1 cellular context compared by ENCODE assay signal in genomic region chr20:31664696-31665354, GRCh38.
A peak's percentile ranks its signal among the peaks of the same experiment; 100 is the strongest.
TF ChIP-seq lines count a peak whose summit lies in the region.

No MANE protein-coding gene starts in this region.

TF ChIP-seq in HepG2, 621 proteins besides CTCF, POLR2A, EP300 and RAD21 (continued from another document and continues in another):
- TF ChIP-seq ZXDC (CRISPR knock-in tag; IDR thresholded peaks at IDR 0.05) (no peak; the same call in 1 of the 2 replicates), PHF8 (CRISPR knock-in tag; IDR thresholded peaks at IDR 0.05) (no peak), ZNF580 (CRISPR knock-in tag; IDR thresholded peaks at IDR 0.05; ENCODE audit: borderline replicate concordance, low read depth) (no peak), GZF1 (CRISPR knock-in tag; IDR thresholded peaks at IDR 0.05) (no peak; the same call in 1 of the 2 replicates), ZNF615 (CRISPR knock-in tag; IDR thresholded peaks at IDR 0.05; ENCODE audit: borderline replicate concordance) (no peak), FOSL2 (CRISPR knock-in tag; IDR thresholded peaks at IDR 0.05) (no peak), NR1H2 (CRISPR knock-in tag; IDR thresholded peaks at IDR 0.05; ENCODE audit: borderline replicate concordance, low read depth) (no peak), REL (CRISPR knock-in tag; conservative IDR thresholded peaks at IDR 0.05) (no peak), ATM (IDR thresholded peaks at IDR 0.05; ENCODE audit: borderline replicate concordance) (no peak), ARID5B (CRISPR knock-in tag; IDR thresholded peaks at IDR 0.05) (no peak), HIVEP1 (CRISPR knock-in tag; IDR thresholded peaks at IDR 0.05) (no peak; the same call in 1 of the 2 replicates), ZNF121 (CRISPR knock-in tag; IDR thresholded peaks at IDR 0.05) (no peak; the same call in 1 of the 2 replicates), MTF1 (CRISPR knock-in tag; IDR thresholded peaks at IDR 0.05) (no peak), ZNF883 (CRISPR knock-in tag; IDR thresholded peaks at IDR 0.05; ENCODE audit: not compliant biosample characterization) (peak; percentile 60), TRIM24 (CRISPR knock-in tag; IDR thresholded peaks at IDR 0.05) (no peak), ZFY (CRISPR knock-in tag; IDR thresholded peaks at IDR 0.05) (no peak), NR0B2 (CRISPR knock-in tag; IDR thresholded peaks at IDR 0.05) (no peak), YY1 (IDR thresholded peaks at IDR 0.05; ENCODE audit: insufficient read depth, insufficient replicate concordance, low read depth, low read length) (no peak), TEAD2 (CRISPR knock-in tag; IDR thresholded peaks at IDR 0.05) (no peak), GTF2F1 (IDR thresholded peaks at IDR 0.05; ENCODE audit: low read length) (no peak), ZNF569 (CRISPR knock-in tag; IDR thresholded peaks at IDR 0.05; ENCODE audit: borderline replicate concordance) (no peak), SETDB1 (CRISPR knock-in tag; IDR thresholded peaks at IDR 0.05; ENCODE audit: borderline replicate concordance) (no peak), KDM5A (IDR thresholded peaks at IDR 0.05; ENCODE audit: borderline replicate concordance, low read length) (no peak; the same call in 1 of the 2 replicates), ZNF7 (CRISPR knock-in tag; IDR thresholded peaks at IDR 0.05) (no peak), DMAP1 (CRISPR knock-in tag; IDR thresholded peaks at IDR 0.05) (no peak), ZNF546 (CRISPR knock-in tag; conservative IDR thresholded peaks at IDR 0.05) (0 out of 2 replicates have a peak, but pooled peaks have one; percentile 36), MBNL3 (CRISPR knock-in tag; conservative IDR thresholded peaks at IDR 0.05) (no peak), STAT5B (CRISPR knock-in tag; IDR thresholded peaks at IDR 0.05) (no peak), ZNF12 (CRISPR knock-in tag; IDR thresholded peaks at IDR 0.05) (no peak), ZNF350 (CRISPR knock-in tag; IDR thresholded peaks at IDR 0.05; ENCODE audit: borderline replicate concordance, low read depth) (no peak; the same call in 1 of the 2 replicates), TERF1 (CRISPR knock-in tag; IDR thresholded peaks at IDR 0.05) (no peak), MBD4 (IDR thresholded peaks at IDR 0.05; ENCODE audit: borderline replicate concordance, low read length) (no peak; the same call in 1 of the 2 replicates), MAFG (CRISPR knock-in tag; IDR thresholded peaks at IDR 0.05) (no peak), IKZF1 (IDR thresholded peaks at IDR 0.05) (no peak), ZSCAN21 (CRISPR knock-in tag; IDR thresholded peaks at IDR 0.05; ENCODE audit: borderline replicate concordance) (no peak), ZKSCAN5 (CRISPR knock-in tag; IDR thresholded peaks at IDR 0.05) (no peak), ZNF44 (CRISPR knock-in tag; IDR thresholded peaks at IDR 0.05) (no peak), NONO (IDR thresholded peaks at IDR 0.05) (no peak), NONO (CRISPR knock-in tag; conservative IDR thresholded peaks at IDR 0.05) (peak; percentile 40; the same call in 1 of the 2 replicates), ZNF280D (CRISPR knock-in tag; IDR thresholded peaks at IDR 0.05) (no peak), PITX1 (CRISPR knock-in tag; IDR thresholded peaks at IDR 0.05) (no peak), KLF9 (CRISPR knock-in tag; IDR thresholded peaks at IDR 0.05; ENCODE audit: low read depth) (no peak; the same call in 1 of the 2 replicates), HOXD1 (CRISPR knock-in tag; IDR thresholded peaks at IDR 0.05) (0 out of 2 replicates have a peak, but pooled peaks have one; percentile 16), TCF7 (IDR thresholded peaks at IDR 0.05; ENCODE audit: low read depth) (no peak)
- TF ChIP-seq, protein P1, sequence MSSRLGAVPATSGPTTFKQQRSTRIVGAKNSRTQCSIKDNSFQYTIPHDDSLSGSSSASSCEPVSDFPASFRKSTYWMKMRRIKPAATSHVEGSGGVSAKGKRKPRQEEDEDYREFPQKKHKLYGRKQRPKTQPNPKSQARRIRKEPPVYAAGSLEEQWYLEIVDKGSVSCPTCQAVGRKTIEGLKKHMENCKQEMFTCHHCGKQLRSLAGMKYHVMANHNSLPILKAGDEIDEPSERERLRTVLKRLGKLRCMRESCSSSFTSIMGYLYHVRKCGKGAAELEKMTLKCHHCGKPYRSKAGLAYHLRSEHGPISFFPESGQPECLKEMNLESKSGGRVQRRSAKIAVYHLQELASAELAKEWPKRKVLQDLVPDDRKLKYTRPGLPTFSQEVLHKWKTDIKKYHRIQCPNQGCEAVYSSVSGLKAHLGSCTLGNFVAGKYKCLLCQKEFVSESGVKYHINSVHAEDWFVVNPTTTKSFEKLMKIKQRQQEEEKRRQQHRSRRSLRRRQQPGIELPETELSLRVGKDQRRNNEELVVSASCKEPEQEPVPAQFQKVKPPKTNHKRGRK (CRISPR knock-in tag; IDR thresholded peaks at IDR 0.05) = no peak; the same call in 1 of the 2 replicates
- TF ChIP-seq, protein P2, sequence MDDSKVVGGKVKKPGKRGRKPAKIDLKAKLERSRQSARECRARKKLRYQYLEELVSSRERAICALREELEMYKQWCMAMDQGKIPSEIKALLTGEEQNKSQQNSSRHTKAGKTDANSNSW (CRISPR knock-in tag; IDR thresholded peaks at IDR 0.05; ENCODE audit: borderline replicate concordance) = 0 out of 2 replicates have a peak, but pooled peaks have one; percentile 49
- TF ChIP-seq, protein P3, sequence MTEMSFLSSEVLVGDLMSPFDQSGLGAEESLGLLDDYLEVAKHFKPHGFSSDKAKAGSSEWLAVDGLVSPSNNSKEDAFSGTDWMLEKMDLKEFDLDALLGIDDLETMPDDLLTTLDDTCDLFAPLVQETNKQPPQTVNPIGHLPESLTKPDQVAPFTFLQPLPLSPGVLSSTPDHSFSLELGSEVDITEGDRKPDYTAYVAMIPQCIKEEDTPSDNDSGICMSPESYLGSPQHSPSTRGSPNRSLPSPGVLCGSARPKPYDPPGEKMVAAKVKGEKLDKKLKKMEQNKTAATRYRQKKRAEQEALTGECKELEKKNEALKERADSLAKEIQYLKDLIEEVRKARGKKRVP (CRISPR knock-in tag; IDR thresholded peaks at IDR 0.05) = no peak
- TF ChIP-seq, protein P4, sequence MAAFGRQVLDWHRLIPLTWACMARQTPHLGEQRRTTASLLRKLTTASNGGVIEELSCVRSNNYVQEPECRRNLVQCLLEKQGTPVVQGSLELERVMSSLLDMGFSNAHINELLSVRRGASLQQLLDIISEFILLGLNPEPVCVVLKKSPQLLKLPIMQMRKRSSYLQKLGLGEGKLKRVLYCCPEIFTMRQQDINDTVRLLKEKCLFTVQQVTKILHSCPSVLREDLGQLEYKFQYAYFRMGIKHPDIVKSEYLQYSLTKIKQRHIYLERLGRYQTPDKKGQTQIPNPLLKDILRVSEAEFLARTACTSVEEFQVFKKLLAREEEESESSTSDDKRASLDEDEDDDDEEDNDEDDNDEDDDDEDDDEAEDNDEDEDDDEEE (CRISPR knock-in tag; IDR thresholded peaks at IDR 0.05) = no peak
